In the genomic region with DNA sequence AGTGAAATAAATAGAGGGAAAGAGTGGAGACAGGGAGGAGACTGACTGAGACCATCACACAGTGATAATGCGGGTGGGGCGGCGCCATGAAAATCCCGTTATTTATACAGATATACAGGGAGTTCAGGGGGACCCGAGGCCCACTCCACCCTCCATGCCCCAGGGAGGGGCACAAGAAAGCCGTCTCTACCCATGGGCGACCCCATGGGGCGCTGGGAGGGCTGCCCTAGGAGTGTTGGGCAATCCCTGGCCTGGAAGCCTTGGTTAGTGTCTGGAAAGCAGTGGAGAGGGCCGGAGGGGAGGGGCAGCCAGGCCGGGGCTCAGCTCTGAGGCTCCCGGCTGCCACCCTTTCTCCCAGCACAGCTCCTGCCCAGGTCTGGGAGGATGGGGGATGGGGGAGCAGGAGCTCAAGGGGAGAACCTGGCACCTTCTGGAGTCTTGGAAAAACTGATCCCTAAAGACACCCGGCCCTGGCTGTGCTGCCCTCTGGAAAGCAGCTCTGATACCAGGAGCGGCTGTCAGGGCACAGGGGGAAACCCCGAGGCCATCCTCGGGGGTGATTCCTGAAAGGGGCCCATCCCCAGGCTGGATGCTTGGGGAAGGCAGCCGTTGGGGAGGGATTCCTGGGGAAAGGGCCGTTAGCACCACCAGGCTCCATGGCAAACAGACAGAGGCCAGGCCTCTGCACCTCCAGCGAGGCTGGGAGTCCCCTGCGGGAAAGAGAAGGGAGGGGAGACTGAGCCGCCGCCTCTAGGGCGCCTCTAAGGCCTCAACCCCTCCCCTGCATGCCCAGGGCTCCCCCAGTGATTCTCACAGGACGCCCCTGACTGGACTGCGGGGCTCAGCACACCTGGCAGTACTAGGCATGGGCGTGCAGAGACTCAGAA, we compare ENCODE assay signal across 1 cellular context.
A peak's percentile ranks its signal among the peaks of the same experiment; 100 is the strongest.
TF ChIP-seq lines count a peak whose summit lies in the region.

No MANE protein-coding gene starts in this region.

TF ChIP-seq in HepG2, 621 proteins besides CTCF, POLR2A, EP300 and RAD21:
- TF ChIP-seq, protein P1, sequence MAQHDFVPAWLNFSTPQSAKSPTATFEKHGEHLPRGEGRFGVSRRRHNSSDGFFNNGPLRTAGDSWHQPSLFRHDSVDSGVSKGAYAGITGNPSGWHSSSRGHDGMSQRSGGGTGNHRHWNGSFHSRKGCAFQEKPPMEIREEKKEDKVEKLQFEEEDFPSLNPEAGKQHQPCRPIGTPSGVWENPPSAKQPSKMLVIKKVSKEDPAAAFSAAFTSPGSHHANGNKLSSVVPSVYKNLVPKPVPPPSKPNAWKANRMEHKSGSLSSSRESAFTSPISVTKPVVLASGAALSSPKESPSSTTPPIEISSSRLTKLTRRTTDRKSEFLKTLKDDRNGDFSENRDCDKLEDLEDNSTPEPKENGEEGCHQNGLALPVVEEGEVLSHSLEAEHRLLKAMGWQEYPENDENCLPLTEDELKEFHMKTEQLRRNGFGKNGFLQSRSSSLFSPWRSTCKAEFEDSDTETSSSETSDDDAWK (CRISPR knock-in tag; IDR thresholded peaks at IDR 0.05) = no peak
- TF ChIP-seq AGO2 (optimal IDR thresholded peaks at IDR 0.05; ENCODE audit: low read depth, low read length) (peak; percentile 53), ZFP36L1 (CRISPR knock-in tag; IDR thresholded peaks at IDR 0.05) (no peak)
